In genomic region chr20:49747707-49748524, GRCh38 we compare ENCODE assay signal across 8 cellular contexts. TPM values are rescaled to one million over a fixed set of nuclear protein-coding genes. Genes with fewer than 3 reads are reported as not detected.
DNase-seq lines count a peak whose midpoint lies in the region; ATAC-seq and TF ChIP-seq lines count a peak whose summit lies in the region.

No MANE protein-coding gene starts in this region.

- no peak overlapping the region for H3K27ac ChIP-seq in brain microvascular endothelial cell
- H3K27ac ChIP-seq in skin epidermis = peak overlapping the region in 16 of 21 experiments; percentile 34 to 91 (median 70)

- no peak overlapping the region for H3K4me3 Mint-ChIP-seq in immature natural killer cell

- no peaks in the 10 kb centered on the region for H3K27me3 ChIP-seq in brain microvascular endothelial cell (replicated peaks)

- H3K36me3 ChIP-seq in brain microvascular endothelial cell (replicated peaks) = no peaks in the 10 kb centered on the region

- no peak for TF ChIP-seq CTCF in brain microvascular endothelial cell (IDR thresholded peaks at IDR 0.05; ENCODE audit: low read depth, low read length, missing control alignments)

- no peaks in the 10 kb centered on the region for H3K36me3 Mint-ChIP-seq in immature natural killer cell

- H3K4me1 Mint-ChIP-seq in immature natural killer cell = peaks cover 9 to 11% of the 10 kb centered on the region in 2 donors

- in situ Hi-C loops in brain microvascular endothelial cell (cut with HindIII; ENCODE audit: low pct_ligation_motif_present, low sequenced_read_pairs) = no loop called here

- H3K9me3 Mint-ChIP-seq in immature natural killer cell = no peaks in the 10 kb centered on the region

- peaks cover 2 to 4% (median 2%) of the 10 kb centered on the region in 3 donors for H3K27me3 Mint-ChIP-seq in immature natural killer cell (ENCODE audit: low read depth in 3 of 3)

- H3K27ac Mint-ChIP-seq in immature natural killer cell = no peak overlapping the region

- ATAC-seq in GM21786 (IDR thresholded peaks at IDR 0.05; ENCODE audit: unreplicated experiment) (no peak), GM21423 (IDR thresholded peaks at IDR 0.05; ENCODE audit: unreplicated experiment) (no peak)

- DNase-seq in H4 (ENCODE audit: low spot score) (peak; percentile 36), brain microvascular endothelial cell (peak; percentile 0), islet precursor cell (peak; percentile 79), immature natural killer cell (no peak)
- no peak for DNase-seq in stimulated activated CD8-positive, alpha-beta memory T cell treated with anti-CD3 and anti-CD28 coated beads, Interleukin-4, amount 100 ng/mL, for 48 hours

- H3K4me3 ChIP-seq in brain microvascular endothelial cell (ENCODE audit: low read depth, low read length) = no peak overlapping the region
- no peak overlapping the region for H3K4me3 ChIP-seq in skin epidermis

RNA-seq across cellular contexts. Expression of gene B4GALT5, which starts 34.2 kb away (rescaled TPM):
- 13.3 and 15.4 TPM in 2 replicates for total RNA-seq in H4 (2014; rRNA removed; shearing (Covaris generic))
- polyA plus RNA-seq in immature natural killer cell = 1 to 10 TPM in 2 of 3 donors, under 1 TPM in 1; 0.35 to 3.2 (median 2.8) TPM

Comparison
In these comparisons a context has a peak if more than half of its experiments do, and no peak if none do; other contexts are left out.
1. DNase-seq: peak in H4 (single experiment), brain microvascular endothelial cell (single experiment) and islet precursor cell (single experiment); none in stimulated activated CD8-positive, alpha-beta memory T cell treated with anti-CD3 and anti-CD28 coated beads, Interleukin-4, amount 100 ng/mL, for 48 hours (single experiment) and immature natural killer cell (0 of 3).